Comparison of ENCODE assay signal across 33 cellular contexts in genomic region chr16:50826797-50827316, GRCh38.
"Had no signal": no experiment of that assay in that cellular context is flagged by ENCODE, and none has a peak within 500 bp of the region (broad histone marks: within the 10 kb centered on the region; RNA-seq: fewer than 3 reads in every experiment).

No MANE protein-coding gene starts in this region.

- H3K9me3 ChIP-seq: adrenal gland, body of pancreas, breast epithelium had no signal

- FAIRE-seq: astrocyte, colon, TTC549 had no signal

- H3K4me3 ChIP-seq: adrenal gland, body of pancreas, breast epithelium had no signal

- H3K4me1 ChIP-seq: adrenal gland, body of pancreas, breast epithelium had no signal

- H3K36me3 ChIP-seq: adrenal gland, brain microvascular endothelial cell, breast epithelium, WERI-Rb-1 had no signal

- DNase-seq: activated CD4-positive, alpha-beta memory T cell treated with anti-CD3 and anti-CD28 coated beads, Interleukin-2, amount 10 ng/mL, durations not matched to agents 7 days and 5 days; activated CD4-positive, alpha-beta T cell treated with anti-CD3 and anti-CD28 coated beads for 1 hour; activated CD4-positive, alpha-beta T cell treated with anti-CD3 and anti-CD28 coated beads for 36 hours; activated CD4-positive, alpha-beta T cell treated with anti-CD3 and anti-CD28 coated beads for 48 hours; activated CD4-positive, alpha-beta T cell treated with anti-CD3 and anti-CD28 coated beads, Interleukin-2, amount 10 ng/mL, durations not matched to agents 7 days and 5 days; activated CD4-positive, alpha-beta T cell treated with anti-CD3 and anti-CD28 coated beads, Interleukin-2, amount 50 U/mL, for 48 hours; activated CD4-positive, CD25-positive, alpha-beta regulatory T cell; activated CD8-positive, alpha-beta memory T cell treated with anti-CD3 and anti-CD28 coated beads, Interleukin-2, amount 50 U/mL, for 4 hours; activated CD8-positive, alpha-beta T cell treated with anti-CD3 and anti-CD28 coated beads, Interleukin-2, amount 10 ng/mL, durations not matched to agents 7 days and 5 days; activated effector memory CD4-positive, alpha-beta T cell treated with Interleukin-2 at 50 U/mL for 16 hours; activated gamma-delta T cell; activated naive CD4-positive, alpha-beta T cell treated with anti-CD3 and anti-CD28 coated beads for 36 hours; activated naive CD4-positive, alpha-beta T cell treated with anti-CD3 and anti-CD28 coated beads, Interleukin-2, amount 50 U/mL, for 16 hours; activated naive CD8-positive, alpha-beta T cell treated with anti-CD3 and anti-CD28 coated beads for 36 hours; activated T-cell treated with anti-CD3 and anti-CD28 coated beads, Interleukin-2, amount 50 U/mL, for 24 hours; activated T-cell treated with anti-CD3 and anti-CD28 coated beads, Interleukin-2, amount 50 U/mL, for 48 hours; adrenal gland; amniotic stem cell; aorta; body of pancreas; brain microvascular endothelial cell; central memory CD4-positive, alpha-beta T cell; T-helper 1 cell; T-helper 2 cell; T-helper 9 cell; WERI-Rb-1 had no signal

- ATAC-seq: activated CD4-positive, alpha-beta T cell treated with anti-CD3 and anti-CD28 coated beads for 36 hours; activated CD4-positive, CD25-positive, alpha-beta regulatory T cell treated with anti-CD3 and anti-CD28 coated beads, Interleukin-2, amount 50 U/mL, for 24 hours; activated CD8-positive, alpha-beta T cell treated with anti-CD3 and anti-CD28 coated beads, Interleukin-2, amount 10 ng/mL, durations not matched to agents 7 days and 5 days; activated naive CD4-positive, alpha-beta T cell treated with anti-CD3 and anti-CD28 coated beads, Interleukin-2, amount 50 U/mL, for 72 hours; body of pancreas; WTC11 had no signal

- H3K27me3 ChIP-seq: adrenal gland, body of pancreas, brain microvascular endothelial cell, breast epithelium had no signal

- H3K27ac ChIP-seq: adrenal gland, body of pancreas, brain microvascular endothelial cell, breast epithelium, WERI-Rb-1 had no signal
